ENCODE assay signal across 9 cellular contexts in the genomic region with DNA sequence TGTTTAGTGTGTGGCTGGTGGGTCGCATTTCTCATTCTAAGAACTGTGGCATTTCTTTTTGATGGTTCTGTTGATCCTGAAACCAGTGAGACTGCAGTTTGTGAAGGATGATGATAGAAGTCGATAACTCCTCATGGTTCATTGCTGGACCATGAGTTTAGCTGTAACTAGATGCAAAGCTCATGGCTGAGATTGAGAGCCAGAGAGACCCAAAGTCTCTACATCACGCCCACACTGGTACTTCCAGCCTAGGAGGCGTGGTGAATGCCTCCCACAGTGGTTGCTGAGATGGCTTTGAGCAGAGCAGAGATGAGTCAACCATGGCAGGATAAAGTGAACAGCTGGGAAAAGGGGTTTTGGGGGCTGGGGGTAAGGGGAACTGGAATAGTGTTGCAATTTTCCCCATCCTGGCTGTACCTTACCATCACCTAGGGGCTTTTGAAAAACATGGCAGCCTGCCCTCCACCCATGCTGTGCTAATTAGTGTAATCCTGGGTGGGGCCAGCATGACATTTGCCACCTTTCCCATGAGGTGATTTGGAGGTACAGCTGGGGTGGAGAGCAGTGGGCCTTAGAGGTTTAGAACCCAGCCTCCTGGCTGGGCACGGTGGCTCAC. TPM values are rescaled to one million over a fixed set of nuclear protein-coding genes. Genes with fewer than 3 reads are reported as not detected.
DNase-seq lines count a peak whose midpoint lies in the region; ATAC-seq and TF ChIP-seq lines count a peak whose summit lies in the region.
"Had no signal": no experiment of that assay in that cellular context is flagged by ENCODE, and none has a peak within 500 bp of the region (broad histone marks: within the 10 kb centered on the region; RNA-seq: fewer than 3 reads in every experiment).

No MANE protein-coding gene starts in this region.

- H3K4me1 Mint-ChIP-seq in activated T-helper 17 cell treated with anti-CD3 and anti-CD28 coated beads, Interleukin-2, amount 50 U/mL, for 72 hours, result peaks cover 66% of the 10 kb centered on the region
- peaks cover 60 to 86% of the 10 kb centered on the region in 2 donors for H3K4me1 Mint-ChIP-seq in stimulated activated naive B cell treated with anti-CD40 and anti-IgM and Interleukin-4, amounts not matched to agents 10 μg/mL and 1 μg/mL and 100 μg/mL, for 72 hours

- TF ChIP-seq POLR2A in tibial nerve (IDR thresholded peaks at IDR 0.05), result no peak

- H3K27ac ChIP-seq in tibial nerve, result no peak overlapping the region

- no peaks in the 10 kb centered on the region for H3K9me3 ChIP-seq in tibial nerve

- H3K9me3 Mint-ChIP-seq in activated T-helper 17 cell treated with anti-CD3 and anti-CD28 coated beads, Interleukin-2, amount 50 U/mL, for 72 hours, result no peaks in the 10 kb centered on the region
- peaks cover 0 to 6% of the 10 kb centered on the region in 2 donors for H3K9me3 Mint-ChIP-seq in stimulated activated naive B cell treated with anti-CD40 and anti-IgM and Interleukin-4, amounts not matched to agents 10 μg/mL and 1 μg/mL and 100 μg/mL, for 72 hours

- H3K4me1 ChIP-seq in tibial nerve, result peaks cover 0 to 29% (median 16%) of the 10 kb centered on the region in 4 donors

- peak overlapping the region; percentile 78 for H3K27ac Mint-ChIP-seq in activated T-helper 17 cell treated with anti-CD3 and anti-CD28 coated beads, Interleukin-2, amount 50 U/mL, for 72 hours
- H3K27ac Mint-ChIP-seq in stimulated activated naive B cell treated with anti-CD40 and anti-IgM and Interleukin-4, amounts not matched to agents 10 μg/mL and 1 μg/mL and 100 μg/mL, for 72 hours, result peak overlapping the region; percentile 79

- no peaks in the 10 kb centered on the region for H3K27me3 Mint-ChIP-seq in activated T-helper 17 cell treated with anti-CD3 and anti-CD28 coated beads, Interleukin-2, amount 50 U/mL, for 72 hours
- no peaks in the 10 kb centered on the region for H3K27me3 Mint-ChIP-seq in stimulated activated naive B cell treated with anti-CD40 and anti-IgM and Interleukin-4, amounts not matched to agents 10 μg/mL and 1 μg/mL and 100 μg/mL, for 72 hours

- WGBS in tibial nerve, 2 donors, result 89 to 96% methylated on average over 5 of the region's 5 CpGs

- no peak for TF ChIP-seq CTCF in tibial nerve (IDR thresholded peaks at IDR 0.05)

- no peak overlapping the region for H3K4me3 ChIP-seq in tibial nerve

- TF ChIP-seq EP300 in tibial nerve (IDR thresholded peaks at IDR 0.05), result no peak

- peaks cover 20% of the 10 kb centered on the region for H3K36me3 Mint-ChIP-seq in activated T-helper 17 cell treated with anti-CD3 and anti-CD28 coated beads, Interleukin-2, amount 50 U/mL, for 72 hours (ENCODE audit: low read depth)
- H3K36me3 Mint-ChIP-seq in stimulated activated naive B cell treated with anti-CD40 and anti-IgM and Interleukin-4, amounts not matched to agents 10 μg/mL and 1 μg/mL and 100 μg/mL, for 72 hours, result peaks cover 14 to 41% of the 10 kb centered on the region in 2 donors

- H3K36me3 ChIP-seq in tibial nerve, result no peaks in the 10 kb centered on the region

- peak; percentile 83 for DNase-seq in activated effector memory CD4-positive, alpha-beta T cell treated with anti-CD3 and anti-CD28 coated beads, Interleukin-2, amount 50 U/mL, for 16 hours
- DNase-seq in activated effector memory CD4-positive, alpha-beta T cell treated with Interleukin-2 at 50 U/mL for 16 hours, result no peak
- DNase-seq in stimulated activated naive B cell treated with anti-CD40 and anti-IgM and Interleukin-4, amounts not matched to agents 10 μg/mL and 1 μg/mL and 100 μg/mL, for 72 hours, result peak; percentile 73
- no peak for DNase-seq in COLO668 (lab: John Stamatoyannopoulos, UW; ENCODE audit: unreplicated experiment)
- no peak for DNase-seq in NCI-H748 treated with DMSO at 0.1 percent for 48 hours (lab: John Stamatoyannopoulos, UW)
- DNase-seq in tibial nerve (ENCODE audit: low spot score in 2 of 2), result no peak
- DNase-seq: T1000 had no signal

- peak overlapping the region; percentile 66 for H3K4me3 Mint-ChIP-seq in activated T-helper 17 cell treated with anti-CD3 and anti-CD28 coated beads, Interleukin-2, amount 50 U/mL, for 72 hours
- H3K4me3 Mint-ChIP-seq in stimulated activated naive B cell treated with anti-CD40 and anti-IgM and Interleukin-4, amounts not matched to agents 10 μg/mL and 1 μg/mL and 100 μg/mL, for 72 hours, result peak overlapping the region in 1 of 2 donors; percentile 3

- H3K27me3 ChIP-seq in tibial nerve, result no peaks in the 10 kb centered on the region

- ATAC-seq in HG03354 (IDR thresholded peaks at IDR 0.05; ENCODE audit: poor library complexity, severe bottlenecking, unreplicated experiment), result peak; percentile 36
- ATAC-seq in activated T-helper 17 cell treated with anti-CD3 and anti-CD28 coated beads, Interleukin-2, amount 50 U/mL, for 72 hours (replicated peaks), result peak; percentile 74
- peak; percentile 69 to 78 for ATAC-seq in stimulated activated naive B cell treated with anti-CD40 and anti-IgM and Interleukin-4, amounts not matched to agents 10 μg/mL and 1 μg/mL and 100 μg/mL, for 72 hours (replicated peaks)

RNA-seq across cellular contexts. Expression of gene INPP4A, which starts 24.1 kb away (rescaled TPM):
- total RNA-seq in activated T-helper 17 cell treated with anti-CD3 and anti-CD28 coated beads, Interleukin-2, amount 50 U/mL, for 72 hours, result 10 to 100 TPM; 66.4 to 74.8 TPM
- 10 to 100 TPM; 23.7 to 45.0 (median 30.9) TPM for total RNA-seq in tibial nerve

Comparison
In these comparisons a context has a peak if more than half of its experiments do, and no peak if none do; other contexts are left out.
1. DNase-seq: peak in activated effector memory CD4-positive, alpha-beta T cell treated with anti-CD3 and anti-CD28 coated beads, Interleukin-2, amount 50 U/mL, for 16 hours (single experiment) and stimulated activated naive B cell treated with anti-CD40 and anti-IgM and Interleukin-4, amounts not matched to agents 10 μg/mL and 1 μg/mL and 100 μg/mL, for 72 hours (single experiment); none in activated effector memory CD4-positive, alpha-beta T cell treated with Interleukin-2 at 50 U/mL for 16 hours (single experiment), COLO668 (single experiment), NCI-H748 treated with DMSO at 0.1 percent for 48 hours (single experiment) and tibial nerve (0 of 2).
2. Peak in every context shown above with its lines, with median percentiles within 50 percentile points of each other: ATAC-seq.